ENCODE assay signal across 22 cellular contexts in the genomic region with DNA sequence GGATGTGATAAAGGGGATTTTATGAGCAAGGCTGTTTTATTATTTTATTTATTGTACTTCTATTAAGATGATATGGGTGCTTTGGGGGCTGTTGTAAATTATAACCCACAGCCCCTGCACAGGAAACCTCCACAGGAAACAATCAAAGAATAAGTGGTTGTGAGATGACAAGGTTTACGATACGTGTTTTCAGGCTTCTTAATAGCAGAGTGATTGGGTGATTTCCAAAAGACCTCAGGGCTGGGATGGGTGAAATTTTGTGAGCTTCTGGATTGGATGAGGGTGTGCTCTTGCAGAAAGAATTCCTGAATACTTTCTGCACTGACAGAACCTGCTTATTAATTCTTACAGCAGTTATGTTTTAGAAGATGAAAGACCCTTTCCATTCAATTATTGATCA.
"Had no signal": no experiment of that assay in that cellular context is flagged by ENCODE, and none has a peak within 500 bp of the region (broad histone marks: within the 10 kb centered on the region; RNA-seq: fewer than 3 reads in every experiment).

No MANE protein-coding gene starts in this region.

- H3K9me3 ChIP-seq: adrenal gland, ascending aorta, transverse colon had no signal

- H3K36me3 Mint-ChIP-seq: activated naive CD8-positive, alpha-beta T cell; mesothelial cell of epicardium had no signal

- H3K27me3 Mint-ChIP-seq: activated naive CD8-positive, alpha-beta T cell; stimulated activated naive B cell treated with anti-CD40 and anti-IgM and Interleukin-4, amounts not matched to agents 10 μg/mL and 1 μg/mL and 100 μg/mL, for 72 hours had no signal

- H3K27ac Mint-ChIP-seq: activated naive CD8-positive, alpha-beta T cell; activated T-helper 2 cell treated with anti-CD3 and anti-CD28 coated beads, Interferon-gamma antibody, Interleukin-2, Interleukin-4, amounts not matched to agents 10 μg/mL and 5 μg/mL and 100 μg/mL, durations not matched to agents 14 hours and 24 hours and 36 hours; mesothelial cell of epicardium; natural killer cell; stimulated activated naive B cell treated with anti-CD40 and anti-IgM and Interleukin-4, amounts not matched to agents 10 μg/mL and 1 μg/mL and 100 μg/mL, for 72 hours had no signal

- H3K27ac ChIP-seq: adrenal gland, ascending aorta, brain microvascular endothelial cell, left ventricle myocardium inferior, transverse colon, WERI-Rb-1 had no signal

- H3K9me3 Mint-ChIP-seq: activated T-helper 2 cell treated with anti-CD3 and anti-CD28 coated beads, Interferon-gamma antibody, Interleukin-2, Interleukin-4, amounts not matched to agents 10 μg/mL and 5 μg/mL and 100 μg/mL, durations not matched to agents 14 hours and 24 hours and 36 hours had no signal

- DNase-seq: activated CD4-positive, alpha-beta T cell treated with anti-CD3 and anti-CD28 coated beads, Interleukin-2, amount 50 U/mL, for 48 hours; activated CD8-positive, alpha-beta memory T cell treated with anti-CD3 and anti-CD28 coated beads, Interleukin-2, amount 50 U/mL, for 48 hours; activated naive CD4-positive, alpha-beta T cell; activated T-cell treated with anti-CD3 and anti-CD28 coated beads, Interleukin-2, amount 50 U/mL, for 4 hours; adrenal gland; brain microvascular endothelial cell; dermis blood vessel endothelial cell; effector CD8-positive, alpha-beta T cell; erythroblast; foreskin melanocyte; hypothalamus; left ventricle myocardium inferior; natural killer cell; stimulated activated CD4-positive, alpha-beta T cell treated with anti-CD3 and anti-CD28 coated beads, Interleukin-2, amount 100 ng/mL, for 48 hours; stimulated activated CD8-positive, alpha-beta memory T cell treated with anti-CD3 and anti-CD28 coated beads, Interleukin-4, amount 100 ng/mL, for 48 hours; stimulated activated naive B cell treated with anti-CD40 and anti-IgM and Interleukin-4, amounts not matched to agents 10 μg/mL and 1 μg/mL and 100 μg/mL, for 72 hours; transverse colon had no signal

- H3K27me3 ChIP-seq: adrenal gland, ascending aorta, brain microvascular endothelial cell, transverse colon had no signal

- H3K4me3 ChIP-seq: adrenal gland, ascending aorta, left ventricle myocardium inferior, transverse colon had no signal

- ATAC-seq: activated T-cell treated with anti-CD3 and anti-CD28 coated beads, Interleukin-2, amount 50 U/mL, for 4 hours; natural killer cell had no signal

- H3K4me1 Mint-ChIP-seq: mesothelial cell of epicardium, natural killer cell had no signal

- H3K4me3 Mint-ChIP-seq: activated naive CD8-positive, alpha-beta T cell; activated T-cell treated with anti-CD3 and anti-CD28 coated beads, Interleukin-2, amount 50 U/mL, for 4 hours; mesothelial cell of epicardium; natural killer cell had no signal

- H3K36me3 ChIP-seq: adrenal gland, ascending aorta, brain microvascular endothelial cell, left ventricle myocardium inferior, transverse colon, WERI-Rb-1 had no signal
